Comparison of ENCODE assay signal across 20 cellular contexts in genomic region chr11:10862446-10862845, GRCh38. TPM values are rescaled to one million over a fixed set of nuclear protein-coding genes. Genes with fewer than 3 reads are reported as not detected.
DNase-seq lines count a peak whose midpoint lies in the region; ATAC-seq and TF ChIP-seq lines count a peak whose summit lies in the region.
"Had no signal": no experiment of that assay in that cellular context is flagged by ENCODE, and none has a peak within 500 bp of the region (broad histone marks: within the 10 kb centered on the region; RNA-seq: fewer than 3 reads in every experiment).

No MANE protein-coding gene starts in this region.

- TF ChIP-seq CTCF in neural crest cell (conservative IDR thresholded peaks at IDR 0.05) (no peak), omental fat pad (IDR thresholded peaks at IDR 0.05) (no peak)

- peaks cover 12 to 35% (median 19%) of the 10 kb centered on the region in 4 donors for H3K4me1 Mint-ChIP-seq in CD4-positive, alpha-beta memory T cell
- peaks cover 18 to 20% (median 19%) of the 10 kb centered on the region in 3 donors for H3K4me1 Mint-ChIP-seq in IgD-negative memory B cell
- H3K4me1 Mint-ChIP-seq in T-cell = peaks cover 29 to 47% (median 34%) of the 10 kb centered on the region in 3 donors
- H3K4me1 Mint-ChIP-seq in neural crest cell = peaks cover 17% of the 10 kb centered on the region

- CTCF ChIA-PET in CD4-positive, alpha-beta memory T cell (lab: Charles Lee; ENCODE audit: partially characterized antibody) = interaction anchor here (5.9 kb wide), 1 partner anchor 15 kb away, joined by 36 read pairs; no protein-coding TSS in a partner anchor
- CTCF ChIA-PET in T-cell (lab: Charles Lee) = interaction anchor here in 1 of 2 donors (0.7 kb wide), 1 partner anchor 92 kb away, joined by 3 read pairs; no protein-coding TSS in a partner anchor

- H3K4me3 Mint-ChIP-seq in CD4-positive, alpha-beta memory T cell = peak overlapping the region in 1 of 8 donors; percentile 35
- H3K4me3 Mint-ChIP-seq in IgD-negative memory B cell = peak overlapping the region in 1 of 4 donors; percentile 72
- H3K4me3 Mint-ChIP-seq in T-cell = no peak overlapping the region
- peak overlapping the region; percentile 5 for H3K4me3 Mint-ChIP-seq in neural crest cell
- H3K4me3 Mint-ChIP-seq: immature natural killer cell had no signal

- H3K9me3 Mint-ChIP-seq in CD4-positive, alpha-beta memory T cell = no peaks in the 10 kb centered on the region
- no peaks in the 10 kb centered on the region for H3K9me3 Mint-ChIP-seq in IgD-negative memory B cell
- no peaks in the 10 kb centered on the region for H3K9me3 Mint-ChIP-seq in T-cell
- H3K9me3 Mint-ChIP-seq in neural crest cell = no peaks in the 10 kb centered on the region
- H3K9me3 Mint-ChIP-seq: immature natural killer cell had no signal

- ATAC-seq in T-cell (replicated peaks in 1 of 4) = no peak
- ATAC-seq in omental fat pad (ENCODE audit: low FRiP score) = no peak

- H3K27ac Mint-ChIP-seq in CD4-positive, alpha-beta memory T cell = peak overlapping the region in 4 of 7 donors; percentile 10 to 82 (median 40)
- peak overlapping the region in 2 of 3 donors; percentile 15 to 43 for H3K27ac Mint-ChIP-seq in IgD-negative memory B cell
- peak overlapping the region; percentile 77 to 79 for H3K27ac Mint-ChIP-seq in T-cell
- H3K27ac Mint-ChIP-seq in neural crest cell (ENCODE audit: unreplicated experiment) = no peak overlapping the region

- in situ Hi-C loops in KBM-7 (cut with MboI; ENCODE audit: low pct_unique_long_range_greater_than_20kb, low sequenced_read_pairs) = no loop called here

- intact Hi-C loops in CD4-positive, alpha-beta memory T cell (cut with micrococcal nuclease) = no loop called here

- POLR2A ChIA-PET in CD4-positive, alpha-beta memory T cell (lab: Charles Lee; ENCODE audit: partially characterized antibody) = no interaction called here
- POLR2A ChIA-PET in T-cell (lab: Charles Lee) = interaction anchor here in 1 of 2 donors (0.6 to 1.4 kb wide), 2 partner anchors 53 to 992 kb away, joined by 6 to 8 read pairs; no protein-coding TSS in a partner anchor

- H3K36me3 Mint-ChIP-seq in CD4-positive, alpha-beta memory T cell = peaks cover 0 to 11% of the 10 kb centered on the region in 2 donors
- H3K36me3 Mint-ChIP-seq in IgD-negative memory B cell (peaks cover 3% of the 10 kb centered on the region), T-cell (no peaks in the 10 kb centered on the region), neural crest cell (ENCODE audit: low read depth) (no peaks in the 10 kb centered on the region)
- H3K36me3 Mint-ChIP-seq: immature natural killer cell had no signal

- H3K9me3 ChIP-seq in CD4-positive, alpha-beta memory T cell (ENCODE audit: control insufficient read depth in 1 of 2, low read length in 2 of 2) = no peaks in the 10 kb centered on the region

- no peaks in the 10 kb centered on the region for H3K36me3 ChIP-seq in CD4-positive, alpha-beta memory T cell (ENCODE audit: insufficient read depth, low read length)

- no peak for DNase-seq in CD4-positive, alpha-beta memory T cell
- DNase-seq in T-cell (no peak), neural crest cell (ENCODE audit: low read depth, low spot score) (no peak), SW 1271 (lab: John Stamatoyannopoulos, UW) (no peak), NCI-H187 treated with DMSO at 0.1 percent for 48 hours (lab: John Stamatoyannopoulos, UW) (no peak), omental fat pad (ENCODE audit: low spot score) (no peak), KBM-7 (no peak)
- DNase-seq: Calu3; central memory CD4-positive, alpha-beta T cell; H7; head of caudate nucleus; immature natural killer cell; NCI-H1105; NCI-H2171 treated with DMSO at 0.1 percent for 48 hours; NCI-H774; RPMI8226; stimulated activated CD4-positive, alpha-beta T cell treated with anti-CD3 and anti-CD28 coated beads, Interleukin-2, amount 100 ng/mL, for 48 hours had no signal

- no peaks in the 10 kb centered on the region for H3K4me1 ChIP-seq in CD4-positive, alpha-beta memory T cell (ENCODE audit: insufficient read depth, low read length)

- no peak overlapping the region for H3K4me3 ChIP-seq in CD4-positive, alpha-beta memory T cell (ENCODE audit: low read length in 2 of 2)
- H3K4me3 ChIP-seq: skin epidermis had no signal

- H3K27ac ChIP-seq in CD4-positive, alpha-beta memory T cell (ENCODE audit: low read depth, low read length) = no peak overlapping the region
- H3K27ac ChIP-seq: skin epidermis, VCaP had no signal

- H3K27me3 Mint-ChIP-seq in CD4-positive, alpha-beta memory T cell = no peaks in the 10 kb centered on the region
- no peaks in the 10 kb centered on the region for H3K27me3 Mint-ChIP-seq in IgD-negative memory B cell
- no peaks in the 10 kb centered on the region for H3K27me3 Mint-ChIP-seq in T-cell
- H3K27me3 Mint-ChIP-seq in neural crest cell (ENCODE audit: low read depth) = no peaks in the 10 kb centered on the region

- no peaks in the 10 kb centered on the region for H3K27me3 ChIP-seq in CD4-positive, alpha-beta memory T cell (ENCODE audit: insufficient read depth, low read length)

RNA-seq across cellular contexts. Expression of gene ZBED5, which starts 4.6 kb away (rescaled TPM):
- total RNA-seq in CD4-positive, alpha-beta memory T cell = 100 to 1,000 TPM; 126 to 129 TPM
- 10 to 100 TPM; 16.7 to 17.6 TPM for polyA plus RNA-seq in CD4-positive, alpha-beta memory T cell
- 27.2 TPM for polyA plus RNA-seq in IgD-negative memory B cell
- total RNA-seq in T-cell (100 to 1,000 TPM in 3 of 5 donors, 10 to 100 TPM in 2; 70.1 to 112 (median 106) TPM), neural crest cell (85.1 and 89.1 TPM in 2 replicates), omental fat pad (10 to 100 TPM; 16.5 to 44.0 (median 22.6) TPM)

RNA-seq across cellular contexts. Expression of gene EIF4G2, which starts 53.7 kb away (rescaled TPM):
- total RNA-seq in CD4-positive, alpha-beta memory T cell = 100 to 1,000 TPM; 659 to 664 TPM
- 100 to 1,000 TPM; 521 to 531 TPM for polyA plus RNA-seq in CD4-positive, alpha-beta memory T cell
- polyA plus RNA-seq in IgD-negative memory B cell = 530 TPM
- total RNA-seq in T-cell (1,000 to 10,000 TPM in 1 of 5 donors, 100 to 1,000 TPM in 4; 575 to 1,022 (median 643) TPM), neural crest cell (1,284 and 1,333 TPM in 2 replicates), omental fat pad (100 to 1,000 TPM; 456 to 714 (median 516) TPM)
